ENCODE assay signal across 21 cellular contexts in the genomic region with DNA sequence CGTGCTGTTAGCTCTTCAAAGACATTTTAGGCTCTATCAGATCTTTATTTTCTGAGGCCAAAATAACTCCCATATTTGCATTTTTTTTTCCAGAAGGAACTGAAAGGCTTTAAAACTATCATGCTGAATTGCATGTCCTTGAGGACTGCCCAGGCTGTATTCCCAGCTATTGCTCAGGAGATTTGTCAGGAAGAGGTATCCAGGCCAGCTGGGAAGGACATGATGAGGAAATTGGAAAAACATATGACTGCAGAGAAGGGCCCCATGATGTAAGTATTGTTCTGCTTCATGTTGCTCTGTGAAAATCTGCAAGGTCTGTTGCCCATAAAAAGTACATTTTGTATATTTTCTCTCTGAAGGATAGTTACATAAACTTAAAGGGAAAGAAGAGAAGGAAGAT. TPM values are rescaled to one million over a fixed set of nuclear protein-coding genes. Genes with fewer than 3 reads are reported as not detected.
A peak's percentile ranks its signal among the peaks of the same experiment; 100 is the strongest.
DNase-seq lines count a peak whose midpoint lies in the region; ATAC-seq and TF ChIP-seq lines count a peak whose summit lies in the region.
"Had no signal": no experiment of that assay in that cellular context is flagged by ENCODE, and none has a peak within 500 bp of the region (broad histone marks: within the 10 kb centered on the region; RNA-seq: fewer than 3 reads in every experiment).

No MANE protein-coding gene starts in this region.

- H3K4me1 Mint-ChIP-seq in activated CD8-positive, alpha-beta T cell treated with anti-CD3 and anti-CD28 coated beads for 36 hours (ENCODE audit: low read depth): peaks cover 35% of the 10 kb centered on the region

- no peaks in the 10 kb centered on the region for H3K9me3 Mint-ChIP-seq in activated CD8-positive, alpha-beta T cell treated with anti-CD3 and anti-CD28 coated beads for 36 hours
- H3K9me3 Mint-ChIP-seq: memory B cell; T-helper 1 cell treated with Interleukin-12 subunit alpha and Interleukin-12 subunit beta and Interleukin-4 antibody, amounts not matched to agents 30 μg/mL and 1 μg/mL, for 36 hours had no signal

- no peak for TF ChIP-seq POLR2A in breast epithelium (IDR thresholded peaks at IDR 0.05)
- no peak for TF ChIP-seq POLR2A in ovary (IDR thresholded peaks at IDR 0.05)

- peak; percentile 83 for ATAC-seq in Right ventricle myocardium inferior
- no peak for ATAC-seq in activated CD8-positive, alpha-beta T cell treated with anti-CD3 and anti-CD28 coated beads for 36 hours

- dilution Hi-C loops in mammary epithelial cell (cut with HindIII; ENCODE audit: low sequenced_read_pairs): no loop called here

- CTCF ChIA-PET in mammary epithelial cell (lab: Charles Lee; ENCODE audit: low non-redundant PET) (interaction anchor here (0.5 kb wide), 1 partner anchor 311 kb away, joined by 3 read pairs; no protein-coding TSS in a partner anchor), HEK293T (lab: Yijun Ruan, JAX) (interaction anchor here (0.7 to 1.1 kb wide), 2 partner anchors 14 to 61 kb away, joined by 3 to 4 read pairs; no protein-coding TSS in a partner anchor)
- CTCF ChIA-PET in activated CD8-positive, alpha-beta T cell treated with anti-CD3 and anti-CD28 coated beads for 36 hours (lab: Charles Lee): interaction anchor here (1.0 to 42.0 kb wide), 7 partner anchors 10 to 267 kb away, joined by 3 to 780 read pairs (median 10); no protein-coding TSS in a partner anchor

- H3K79me2 ChIP-seq in mammary epithelial cell (ENCODE audit: insufficient read depth, low read length): peaks cover 43% of the 10 kb centered on the region

- BruUV-seq in mammary epithelial cell (replicated peaks; lab: Mats Ljungman, UMichigan): no TSS peak

- H3K9ac ChIP-seq in mammary epithelial cell (ENCODE audit: insufficient read depth, low read length): no peak overlapping the region

- H3K36me3 ChIP-seq in breast epithelium (no peaks in the 10 kb centered on the region), mammary epithelial cell (ENCODE audit: insufficient read depth, low read length) (peaks cover 46% of the 10 kb centered on the region), ovary (no peaks in the 10 kb centered on the region)
- H3K36me3 ChIP-seq: transverse colon had no signal

- intact Hi-C loops in breast epithelium (cut with DNase I; ENCODE audit: low total_unique reads): no loop called here
- intact Hi-C loops in mammary epithelial cell (cut with micrococcal nuclease): loop anchor here (5.0 kb wide), 1 partner anchor 281 kb away; no protein-coding TSS in a partner anchor
- intact Hi-C loops in Right ventricle myocardium inferior (cut with DNase I): loop anchor here (5.0 kb wide), 1 partner anchor 91 kb away; no protein-coding TSS in a partner anchor
- intact Hi-C loops in ovary (cut with DNase I): loop anchor here in 2 of 4 donors (5.0 to 10.0 kb wide), 2 partner anchors 279 to 281 kb away; a partner anchor contains a TSS
- intact Hi-C loops in activated CD8-positive, alpha-beta T cell treated with anti-CD3 and anti-CD28 coated beads for 36 hours (cut with micrococcal nuclease): loop anchor here (5.0 kb wide), 2 partner anchors 76 to 91 kb away; a partner anchor contains a TSS

- no peaks in the 10 kb centered on the region for H3K27me3 Mint-ChIP-seq in activated CD8-positive, alpha-beta T cell treated with anti-CD3 and anti-CD28 coated beads for 36 hours
- H3K27me3 Mint-ChIP-seq: memory B cell had no signal

- TF ChIP-seq EP300 in ovary (IDR thresholded peaks at IDR 0.05): peak; percentile 85

- POLR2A ChIA-PET in activated CD8-positive, alpha-beta T cell treated with anti-CD3 and anti-CD28 coated beads for 36 hours (lab: Charles Lee): interaction anchor here (0.5 to 11.7 kb wide), 3 partner anchors 12 to 164 kb away, joined by 3 to 184 read pairs (median 4); a partner anchor contains a TSS
- POLR2A ChIA-PET in HEK293T (lab: Yijun Ruan, JAX): interaction anchor here (1.3 kb wide), 1 partner anchor 24 kb away, joined by 4 read pairs; no protein-coding TSS in a partner anchor

- 100% methylated on average over 1 of the region's 1 CpG for WGBS in mammary epithelial cell (ENCODE audit: low coverage, missing lambda C conversion rate)
- WGBS in ovary, 3 donors: 11 to 36% (median 16%) methylated on average over 1 of the region's 1 CpG

- no peaks in the 10 kb centered on the region for H3K9me3 ChIP-seq in breast epithelium
- no peaks in the 10 kb centered on the region for H3K9me3 ChIP-seq in mammary epithelial cell (replicated peaks; ENCODE audit: insufficient read depth, low read length)
- H3K9me3 ChIP-seq in ovary: no peaks in the 10 kb centered on the region
- H3K9me3 ChIP-seq: MG63, transverse colon had no signal

- H4K20me1 ChIP-seq in mammary epithelial cell (ENCODE audit: insufficient read depth, low read length): no peaks in the 10 kb centered on the region

- H3K4me1 ChIP-seq in breast epithelium (peaks cover 0 to under 1% of the 10 kb centered on the region in 2 donors), mammary epithelial cell (ENCODE audit: insufficient read depth, low read length) (peaks cover 14% of the 10 kb centered on the region), ovary (ENCODE audit: insufficient read depth) (no peaks in the 10 kb centered on the region)

- no peak overlapping the region for H3K4me2 ChIP-seq in mammary epithelial cell (ENCODE audit: insufficient read depth, low read depth, low read length)

- in situ Hi-C loops in mammary epithelial cell (cut with MboI; ENCODE audit: low sequenced_read_pairs in 2 of 2): loop anchor here (5.0 to 10.0 kb wide), 3 partner anchors 91 to 121 kb away; a partner anchor contains a TSS

- H3K27me3 ChIP-seq in breast epithelium: no peaks in the 10 kb centered on the region
- no peaks in the 10 kb centered on the region for H3K27me3 ChIP-seq in mammary epithelial cell (ENCODE audit: insufficient read depth, low read length)
- no peaks in the 10 kb centered on the region for H3K27me3 ChIP-seq in ovary
- H3K27me3 ChIP-seq: MG63, transverse colon had no signal

- H3K27ac ChIP-seq in breast epithelium (peak overlapping the region; percentile 67 to 88), mammary epithelial cell (ENCODE audit: insufficient read depth, low read depth, low read length) (no peak overlapping the region), ovary (peak overlapping the region in 1 of 2 donors; percentile 74)

- no peak overlapping the region for H2AFZ ChIP-seq in mammary epithelial cell (ENCODE audit: low read depth, low read length)

- H3K4me3 ChIP-seq in breast epithelium: no peak overlapping the region
- no peak overlapping the region for H3K4me3 ChIP-seq in mammary epithelial cell (replicated peaks in 1 of 3; ENCODE audit: insufficient read depth in 1 of 3, low read depth in 2 of 3, low read length in 3 of 3)
- H3K4me3 ChIP-seq in ovary: no peak overlapping the region
- H3K4me3 ChIP-seq: MG63, transverse colon had no signal

- TF ChIP-seq CTCF in breast epithelium (IDR thresholded peaks at IDR 0.05): no peak
- no peak for TF ChIP-seq CTCF in mammary epithelial cell (conservative IDR thresholded peaks at IDR 0.05 in 1 of 2, IDR thresholded peaks at IDR 0.05 in 1 of 2; ENCODE audit: extremely low read depth in 1 of 2, insufficient read depth in 1 of 2, low read depth in 1 of 2, low read length in 2 of 2)
- TF ChIP-seq CTCF in ovary (IDR thresholded peaks at IDR 0.05): no peak
- no peak for TF ChIP-seq CTCF in activated CD8-positive, alpha-beta T cell treated with anti-CD3 and anti-CD28 coated beads for 36 hours (IDR thresholded peaks at IDR 0.05)

- no peak overlapping the region for H3K27ac Mint-ChIP-seq in activated CD8-positive, alpha-beta T cell treated with anti-CD3 and anti-CD28 coated beads for 36 hours
- H3K27ac Mint-ChIP-seq: memory B cell; T-helper 1 cell treated with Interleukin-12 subunit alpha and Interleukin-12 subunit beta and Interleukin-4 antibody, amounts not matched to agents 30 μg/mL and 1 μg/mL, for 36 hours had no signal

- no peak overlapping the region for H3K4me3 Mint-ChIP-seq in activated CD8-positive, alpha-beta T cell treated with anti-CD3 and anti-CD28 coated beads for 36 hours
- H3K4me3 Mint-ChIP-seq: memory B cell; T-helper 1 cell treated with Interleukin-12 subunit alpha and Interleukin-12 subunit beta and Interleukin-4 antibody, amounts not matched to agents 30 μg/mL and 1 μg/mL, for 36 hours had no signal

- H3K36me3 Mint-ChIP-seq in activated CD8-positive, alpha-beta T cell treated with anti-CD3 and anti-CD28 coated beads for 36 hours (ENCODE audit: low read depth): peaks cover 66% of the 10 kb centered on the region
- H3K36me3 Mint-ChIP-seq: memory B cell had no signal

- DNase-seq in breast epithelium (ENCODE audit: low spot score in 2 of 2) (no peak), mammary epithelial cell (no peak), Right ventricle myocardium inferior (ENCODE audit: missing footprints) (no peak), ovary (peak in 1 of 5 donors; percentile 67), COR-L47 (lab: John Stamatoyannopoulos, UW) (no peak), RKO (ENCODE audit: low spot score) (no peak), HEK293T (ENCODE audit: extremely low spot score) (no peak)
- DNase-seq in activated CD8-positive, alpha-beta T cell treated with anti-CD3 and anti-CD28 coated beads for 36 hours: no peak
- DNase-seq: activated CD4-positive, CD25-positive, alpha-beta regulatory T cell; amygdala; C1 segment of cervical spinal cord; cerebellar nuclear complex; DMS53; GOT3; MG63; NCI-H1694; SHP77 treated with DMSO at 0.1 percent for 48 hours; stimulated activated CD4-positive, alpha-beta T cell treated with anti-CD3 and anti-CD28 coated beads, Interleukin-4, amount 100 ng/mL, for 1 hour; transverse colon had no signal

TF ChIP-seq in HEK293T, 16 proteins besides CTCF, POLR2A, EP300 and RAD21 (continues in another document):
- TF ChIP-seq NFRKB (IDR thresholded peaks at IDR 0.05) (no peak), L3MBTL2 (conservative IDR thresholded peaks at IDR 0.05) (no peak), ARNT (IDR thresholded peaks at IDR 0.05) (no peak), ZNF384 (IDR thresholded peaks at IDR 0.05) (no peak), FOXA1 (IDR thresholded peaks at IDR 0.05) (no peak), FOXK2 (IDR thresholded peaks at IDR 0.05) (no peak), LEF1 (IDR thresholded peaks at IDR 0.05; ENCODE audit: borderline replicate concordance) (no peak)

RNA-seq across cellular contexts. Expression of a gene that starts 5.7 kb away (rescaled TPM):
- total RNA-seq in breast epithelium: under 1 TPM; 0.29 to 0.98 (median 0.80) TPM
- 10 to 100 TPM in 1 of 2 donors, 1 to 10 TPM in 1; 5.2 to 61.8 TPM for total RNA-seq in mammary epithelial cell
- polyA plus RNA-seq in mammary epithelial cell: 53.9 TPM
- 22.7 TPM for polyA minus RNA-seq in mammary epithelial cell
- total RNA-seq in Right ventricle myocardium inferior: 1.9 TPM
- total RNA-seq in ovary: 1 to 10 TPM in 3 of 7 donors, under 1 TPM in 4; 0.34 to 3.8 (median 0.76) TPM
- polyA plus RNA-seq in ovary: 1 to 10 TPM in 1 of 2 donors, under 1 TPM in 1; 0.80 to 3.3 TPM
- total RNA-seq in activated CD8-positive, alpha-beta T cell treated with anti-CD3 and anti-CD28 coated beads for 36 hours: 100 to 1,000 TPM; 110 to 118 TPM

RNA-seq across cellular contexts. Expression of a gene that starts 15.6 kb away (rescaled TPM):
- total RNA-seq in breast epithelium (10 to 100 TPM; 14.2 to 31.2 (median 25.2) TPM), mammary epithelial cell (10 to 100 TPM; 12.7 to 26.6 TPM), Right ventricle myocardium inferior (17.9 TPM), ovary (100 to 1,000 TPM in 1 of 7 donors, 10 to 100 TPM in 6; 19.8 to 100 (median 62.2) TPM)
- polyA plus RNA-seq in mammary epithelial cell (6.9 TPM), ovary (10 to 100 TPM; 21.8 to 39.9 TPM)
- 18.5 TPM for polyA minus RNA-seq in mammary epithelial cell
- 10 to 100 TPM; 34.7 to 36.2 TPM for total RNA-seq in activated CD8-positive, alpha-beta T cell treated with anti-CD3 and anti-CD28 coated beads for 36 hours
